ENCODE assay signal across 18 cellular contexts in the genomic region with DNA sequence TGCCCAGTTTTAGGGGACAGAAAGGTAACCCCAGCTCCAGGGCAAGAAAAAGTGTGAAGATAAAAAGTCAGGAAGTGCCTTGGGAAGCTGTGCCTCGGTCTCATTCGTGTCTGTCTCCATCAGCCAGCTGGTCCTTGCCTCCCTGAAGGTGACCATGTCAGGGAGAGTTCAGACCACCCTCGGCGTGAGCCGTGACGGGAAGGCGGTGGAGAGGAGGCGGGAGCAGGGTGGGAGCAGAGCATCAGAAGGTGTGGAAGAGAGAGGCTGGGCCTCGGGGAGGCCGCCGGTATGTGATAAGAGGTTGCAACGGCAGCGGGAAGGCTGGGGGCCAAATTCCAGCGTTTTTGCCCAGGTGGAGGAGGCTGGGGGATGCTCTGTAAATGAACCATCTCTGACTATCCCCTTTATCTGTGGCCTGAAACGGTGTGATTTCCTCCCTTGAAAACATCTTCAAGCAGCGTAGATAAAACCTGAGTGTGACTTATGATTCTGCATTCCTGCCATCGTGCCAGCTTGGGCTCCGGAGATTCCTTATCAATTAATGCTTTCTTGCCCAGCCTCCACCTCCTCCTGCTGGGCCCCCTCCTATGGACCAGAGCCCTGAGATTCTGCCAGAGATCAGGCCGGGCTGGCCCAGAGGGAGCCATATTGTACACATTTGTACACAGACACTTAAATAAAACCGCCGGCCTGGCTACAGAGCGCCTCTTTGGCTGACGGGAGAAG.
DNase-seq lines count a peak whose midpoint lies in the region; ATAC-seq and TF ChIP-seq lines count a peak whose summit lies in the region.
"Had no signal": no experiment of that assay in that cellular context is flagged by ENCODE, and none has a peak within 500 bp of the region (broad histone marks: within the 10 kb centered on the region; RNA-seq: fewer than 3 reads in every experiment).

No MANE protein-coding gene starts in this region.

- ATAC-seq in GM23338 (no peak), lower lobe of right lung (no peak), GM18519 (IDR thresholded peaks at IDR 0.05; ENCODE audit: low FRiP score, unreplicated experiment) (no peak), GM18498 (IDR thresholded peaks at IDR 0.05; ENCODE audit: unreplicated experiment) (no peak)
- ATAC-seq: GM12878, Right ventricle myocardium inferior had no signal

- H3K36me3 Mint-ChIP-seq in GM23338 (ENCODE audit: low read depth) = no peaks in the 10 kb centered on the region

- H3K4me1 Mint-ChIP-seq in GM23338 = no peaks in the 10 kb centered on the region

- intact Hi-C loops in lower lobe of right lung (cut with DNase I) = no loop called here

- H3K79me2 ChIP-seq in GM23338 (replicated peaks; ENCODE audit: insufficient read depth) = no peaks in the 10 kb centered on the region

- H4K20me1 ChIP-seq in GM23338 (replicated peaks; ENCODE audit: insufficient read depth) = no peaks in the 10 kb centered on the region

- TF ChIP-seq CTCF in GM23338 (conservative IDR thresholded peaks at IDR 0.05; ENCODE audit: low read depth in 2 of 2) = no peak
- no peak for TF ChIP-seq CTCF in lower lobe of right lung (IDR thresholded peaks at IDR 0.05)

- WGBS in esophagus, 2 donors = 74 to 75% methylated on average over 23 of the region's 23 CpGs

- H2AFZ ChIP-seq in GM23338 = peak overlapping the region; percentile 63; the same call in 1 of the 2 replicates

- DNase-seq in GM23338 (ENCODE audit: low spot score) (no peak), lower lobe of right lung (no peak), NCI-H1436 treated with DMSO at 0.1 percent for 48 hours (lab: John Stamatoyannopoulos, UW) (no peak), epidermal melanocyte (ENCODE audit: insufficient read length, low spot score) (no peak)
- DNase-seq: 8988T, Caco-2, DMS53, NCI-H1048, NCI-H1694 treated with DMSO at 0.1 percent for 48 hours, NCI-H446 had no signal

- H3K9me3 ChIP-seq in esophagus (ENCODE audit: control insufficient read depth in 2 of 2, insufficient read depth in 1 of 2, low read depth in 1 of 2, low read length in 1 of 2) (no peaks in the 10 kb centered on the region), lower lobe of right lung (peaks cover 5% of the 10 kb centered on the region)
- H3K9me3 ChIP-seq: Caco-2, HAP-1 had no signal

- peaks cover 6% of the 10 kb centered on the region for H3K27me3 Mint-ChIP-seq in GM23338 (ENCODE audit: insufficient read depth, low read depth, poor library complexity)

- H3K4me1 ChIP-seq in GM23338 (ENCODE audit: insufficient read depth) (no peaks in the 10 kb centered on the region), esophagus (ENCODE audit: control insufficient read depth in 2 of 2, insufficient read depth in 2 of 2, low read length in 1 of 2) (no peaks in the 10 kb centered on the region), lower lobe of right lung (no peaks in the 10 kb centered on the region), rectal smooth muscle tissue (ENCODE audit: control insufficient read depth, insufficient read depth, low read length) (peaks cover 23% of the 10 kb centered on the region)
- H3K4me1 ChIP-seq: Caco-2, HAP-1 had no signal

- no peaks in the 10 kb centered on the region for H3F3A ChIP-seq in GM23338 (replicated peaks; ENCODE audit: low read depth)

- no peak overlapping the region for H3K4me3 Mint-ChIP-seq in GM23338

- H3K27me3 ChIP-seq in GM23338 (ENCODE audit: insufficient read depth) = no peaks in the 10 kb centered on the region
- no peaks in the 10 kb centered on the region for H3K27me3 ChIP-seq in esophagus (ENCODE audit: control insufficient read depth in 1 of 2, insufficient read depth in 2 of 2, low read length in 2 of 2)
- H3K27me3 ChIP-seq in lower lobe of right lung (ENCODE audit: low read depth) = peaks cover 5% of the 10 kb centered on the region
- H3K27me3 ChIP-seq in rectal smooth muscle tissue (ENCODE audit: control insufficient read depth, insufficient read depth, low read length) = no peaks in the 10 kb centered on the region

- H3K27ac ChIP-seq in GM23338 (ENCODE audit: low read depth) (no peak overlapping the region), esophagus (ENCODE audit: low read depth in 2 of 2, low read length in 1 of 2) (peak overlapping the region; percentile 43 to 58), lower lobe of right lung (peak overlapping the region; percentile 78), rectal smooth muscle tissue (ENCODE audit: low read depth, low read length) (peak overlapping the region; percentile 94)
- H3K27ac ChIP-seq: C4-2B had no signal

- H3K4me2 ChIP-seq in GM23338 = no peak overlapping the region

- H3K9ac ChIP-seq in rectal smooth muscle tissue (ENCODE audit: low read length) = no peak overlapping the region

- H3K36me3 ChIP-seq in GM23338 (ENCODE audit: insufficient read depth) (no peaks in the 10 kb centered on the region), esophagus (ENCODE audit: control insufficient read depth in 2 of 2, insufficient read depth in 2 of 2, low read length in 1 of 2) (no peaks in the 10 kb centered on the region), lower lobe of right lung (no peaks in the 10 kb centered on the region), rectal smooth muscle tissue (ENCODE audit: control insufficient read depth, insufficient read depth, low read length) (no peaks in the 10 kb centered on the region)
- H3K36me3 ChIP-seq: HAP-1 had no signal

- no peak overlapping the region for H3K27ac Mint-ChIP-seq in GM23338

- no peaks in the 10 kb centered on the region; the same call in 2 of the 3 replicates for H3K9me3 Mint-ChIP-seq in GM23338

- H3K4me3 ChIP-seq in GM23338 (no peak overlapping the region), esophagus (ENCODE audit: low read depth in 1 of 2, low read length in 2 of 2) (no peak overlapping the region), lower lobe of right lung (no peak overlapping the region), rectal smooth muscle tissue (ENCODE audit: low read length) (no peak overlapping the region)
- H3K4me3 ChIP-seq: GM12878, HAP-1 had no signal

- H3K9me2 ChIP-seq in GM23338 (ENCODE audit: insufficient read depth) = no peaks in the 10 kb centered on the region

TF ChIP-seq in GM23338, 12 proteins besides CTCF, POLR2A, EP300 and RAD21:
- no peak for TF ChIP-seq CREB1 (CRISPR knock-in tag; IDR thresholded peaks at IDR 0.05; ENCODE audit: low read depth)
- TF ChIP-seq, protein P1, sequence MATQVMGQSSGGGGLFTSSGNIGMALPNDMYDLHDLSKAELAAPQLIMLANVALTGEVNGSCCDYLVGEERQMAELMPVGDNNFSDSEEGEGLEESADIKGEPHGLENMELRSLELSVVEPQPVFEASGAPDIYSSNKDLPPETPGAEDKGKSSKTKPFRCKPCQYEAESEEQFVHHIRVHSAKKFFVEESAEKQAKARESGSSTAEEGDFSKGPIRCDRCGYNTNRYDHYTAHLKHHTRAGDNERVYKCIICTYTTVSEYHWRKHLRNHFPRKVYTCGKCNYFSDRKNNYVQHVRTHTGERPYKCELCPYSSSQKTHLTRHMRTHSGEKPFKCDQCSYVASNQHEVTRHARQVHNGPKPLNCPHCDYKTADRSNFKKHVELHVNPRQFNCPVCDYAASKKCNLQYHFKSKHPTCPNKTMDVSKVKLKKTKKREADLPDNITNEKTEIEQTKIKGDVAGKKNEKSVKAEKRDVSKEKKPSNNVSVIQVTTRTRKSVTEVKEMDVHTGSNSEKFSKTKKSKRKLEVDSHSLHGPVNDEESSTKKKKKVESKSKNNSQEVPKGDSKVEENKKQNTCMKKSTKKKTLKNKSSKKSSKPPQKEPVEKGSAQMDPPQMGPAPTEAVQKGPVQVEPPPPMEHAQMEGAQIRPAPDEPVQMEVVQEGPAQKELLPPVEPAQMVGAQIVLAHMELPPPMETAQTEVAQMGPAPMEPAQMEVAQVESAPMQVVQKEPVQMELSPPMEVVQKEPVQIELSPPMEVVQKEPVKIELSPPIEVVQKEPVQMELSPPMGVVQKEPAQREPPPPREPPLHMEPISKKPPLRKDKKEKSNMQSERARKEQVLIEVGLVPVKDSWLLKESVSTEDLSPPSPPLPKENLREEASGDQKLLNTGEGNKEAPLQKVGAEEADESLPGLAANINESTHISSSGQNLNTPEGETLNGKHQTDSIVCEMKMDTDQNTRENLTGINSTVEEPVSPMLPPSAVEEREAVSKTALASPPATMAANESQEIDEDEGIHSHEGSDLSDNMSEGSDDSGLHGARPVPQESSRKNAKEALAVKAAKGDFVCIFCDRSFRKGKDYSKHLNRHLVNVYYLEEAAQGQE (IDR thresholded peaks at IDR 0.05; ENCODE audit: unreplicated experiment) = no peak
TF ChIP-seq in GM23338: peak in this region for 0.
